In the genomic region with DNA sequence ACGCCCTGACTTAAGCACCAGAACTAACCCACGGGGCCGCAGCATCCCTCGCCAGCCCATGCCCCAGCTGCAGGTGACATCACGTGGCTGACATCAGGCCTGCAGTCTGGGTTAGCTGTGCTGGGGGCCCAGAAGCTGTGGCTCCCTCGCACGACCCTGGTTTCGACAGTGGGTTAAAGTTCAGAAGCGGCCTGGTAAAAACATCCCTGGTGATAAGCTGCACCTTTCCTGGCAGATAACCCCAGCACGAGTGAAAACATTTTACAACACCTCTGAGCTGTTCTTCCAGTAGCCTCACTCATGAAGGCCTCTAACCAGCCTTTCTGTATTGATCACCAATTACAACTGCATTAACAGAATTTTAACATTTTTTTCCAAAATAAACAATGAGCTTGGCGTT, we compare ENCODE assay signal across 1 cellular context.
TF ChIP-seq lines count a peak whose summit lies in the region.

No MANE protein-coding gene starts in this region.

TF ChIP-seq in HepG2, 621 proteins besides CTCF, POLR2A, EP300 and RAD21 (continued from another document and continues in another):
- TF ChIP-seq, protein P1, sequence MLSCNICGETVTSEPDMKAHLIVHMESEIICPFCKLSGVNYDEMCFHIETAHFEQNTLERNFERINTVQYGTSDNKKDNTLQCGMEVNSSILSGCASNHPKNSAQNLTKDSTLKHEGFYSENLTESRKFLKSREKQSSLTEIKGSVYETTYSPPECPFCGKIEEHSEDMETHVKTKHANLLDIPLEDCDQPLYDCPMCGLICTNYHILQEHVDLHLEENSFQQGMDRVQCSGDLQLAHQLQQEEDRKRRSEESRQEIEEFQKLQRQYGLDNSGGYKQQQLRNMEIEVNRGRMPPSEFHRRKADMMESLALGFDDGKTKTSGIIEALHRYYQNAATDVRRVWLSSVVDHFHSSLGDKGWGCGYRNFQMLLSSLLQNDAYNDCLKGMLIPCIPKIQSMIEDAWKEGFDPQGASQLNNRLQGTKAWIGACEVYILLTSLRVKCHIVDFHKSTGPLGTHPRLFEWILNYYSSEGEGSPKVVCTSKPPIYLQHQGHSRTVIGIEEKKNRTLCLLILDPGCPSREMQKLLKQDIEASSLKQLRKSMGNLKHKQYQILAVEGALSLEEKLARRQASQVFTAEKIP (CRISPR knock-in tag; IDR thresholded peaks at IDR 0.05; ENCODE audit: borderline replicate concordance), result no peak
- no peak for TF ChIP-seq ZBTB25 (CRISPR knock-in tag; IDR thresholded peaks at IDR 0.05)
- TF ChIP-seq, protein P2, sequence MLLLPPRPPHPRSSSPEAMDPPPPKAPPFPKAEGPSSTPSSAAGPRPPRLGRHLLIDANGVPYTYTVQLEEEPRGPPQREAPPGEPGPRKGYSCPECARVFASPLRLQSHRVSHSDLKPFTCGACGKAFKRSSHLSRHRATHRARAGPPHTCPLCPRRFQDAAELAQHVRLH (CRISPR knock-in tag; IDR thresholded peaks at IDR 0.05; ENCODE audit: borderline replicate concordance, low read depth), result no peak
- TF ChIP-seq, protein P3, sequence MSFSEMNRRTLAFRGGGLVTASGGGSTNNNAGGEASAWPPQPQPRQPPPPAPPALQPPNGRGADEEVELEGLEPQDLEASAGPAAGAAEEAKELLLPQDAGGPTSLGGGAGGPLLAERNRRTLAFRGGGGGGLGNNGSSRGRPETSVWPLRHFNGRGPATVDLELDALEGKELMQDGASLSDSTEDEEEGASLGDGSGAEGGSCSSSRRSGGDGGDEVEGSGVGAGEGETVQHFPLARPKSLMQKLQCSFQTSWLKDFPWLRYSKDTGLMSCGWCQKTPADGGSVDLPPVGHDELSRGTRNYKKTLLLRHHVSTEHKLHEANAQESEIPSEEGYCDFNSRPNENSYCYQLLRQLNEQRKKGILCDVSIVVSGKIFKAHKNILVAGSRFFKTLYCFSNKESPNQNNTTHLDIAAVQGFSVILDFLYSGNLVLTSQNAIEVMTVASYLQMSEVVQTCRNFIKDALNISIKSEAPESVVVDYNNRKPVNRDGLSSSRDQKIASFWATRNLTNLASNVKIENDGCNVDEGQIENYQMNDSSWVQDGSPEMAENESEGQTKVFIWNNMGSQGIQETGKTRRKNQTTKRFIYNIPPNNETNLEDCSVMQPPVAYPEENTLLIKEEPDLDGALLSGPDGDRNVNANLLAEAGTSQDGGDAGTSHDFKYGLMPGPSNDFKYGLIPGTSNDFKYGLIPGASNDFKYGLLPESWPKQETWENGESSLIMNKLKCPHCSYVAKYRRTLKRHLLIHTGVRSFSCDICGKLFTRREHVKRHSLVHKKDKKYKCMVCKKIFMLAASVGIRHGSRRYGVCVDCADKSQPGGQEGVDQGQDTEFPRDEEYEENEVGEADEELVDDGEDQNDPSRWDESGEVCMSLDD (CRISPR knock-in tag; IDR thresholded peaks at IDR 0.05; ENCODE audit: borderline replicate concordance), result no peak
- no peak for TF ChIP-seq ZNF138 (CRISPR knock-in tag; IDR thresholded peaks at IDR 0.05; ENCODE audit: low read depth)
- no peak for TF ChIP-seq SP5 (CRISPR knock-in tag; IDR thresholded peaks at IDR 0.05; ENCODE audit: borderline replicate concordance, low read depth)
- no peak for TF ChIP-seq PRPF4 (IDR thresholded peaks at IDR 0.05; ENCODE audit: low read depth, low read length, poor library complexity, severe bottlenecking)
- TF ChIP-seq XBP1 (CRISPR knock-in tag; IDR thresholded peaks at IDR 0.05), result no peak
- TF ChIP-seq NPAS2 (CRISPR knock-in tag; IDR thresholded peaks at IDR 0.05; ENCODE audit: borderline replicate concordance), result no peak
- TF ChIP-seq ZNF414 (CRISPR knock-in tag; IDR thresholded peaks at IDR 0.05), result no peak
- TF ChIP-seq ELF4 (CRISPR knock-in tag; IDR thresholded peaks at IDR 0.05; ENCODE audit: borderline replicate concordance), result no peak
- TF ChIP-seq, protein P4, sequence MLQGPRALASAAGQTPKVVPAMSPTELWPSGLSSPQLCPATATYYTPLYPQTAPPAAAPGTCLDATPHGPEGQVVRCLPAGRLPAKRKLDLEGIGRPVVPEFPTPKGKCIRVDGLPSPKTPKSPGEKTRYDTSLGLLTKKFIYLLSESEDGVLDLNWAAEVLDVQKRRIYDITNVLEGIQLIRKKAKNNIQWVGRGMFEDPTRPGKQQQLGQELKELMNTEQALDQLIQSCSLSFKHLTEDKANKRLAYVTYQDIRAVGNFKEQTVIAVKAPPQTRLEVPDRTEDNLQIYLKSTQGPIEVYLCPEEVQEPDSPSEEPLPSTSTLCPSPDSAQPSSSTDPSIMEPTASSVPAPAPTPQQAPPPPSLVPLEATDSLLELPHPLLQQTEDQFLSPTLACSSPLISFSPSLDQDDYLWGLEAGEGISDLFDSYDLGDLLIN (CRISPR knock-in tag; IDR thresholded peaks at IDR 0.05; ENCODE audit: borderline replicate concordance), result no peak
- no peak for TF ChIP-seq ZNF280B (CRISPR knock-in tag; IDR thresholded peaks at IDR 0.05; ENCODE audit: borderline replicate concordance)
- TF ChIP-seq ELF3 (CRISPR knock-in tag; IDR thresholded peaks at IDR 0.05), result no peak
- no peak for TF ChIP-seq ZNF546 (CRISPR knock-in tag; conservative IDR thresholded peaks at IDR 0.05)
- TF ChIP-seq ESRRA (CRISPR knock-in tag; IDR thresholded peaks at IDR 0.05; ENCODE audit: low read depth), result 0 out of 2 replicates have a peak, but pooled peaks have one; percentile 20
- TF ChIP-seq AKAP8 (CRISPR knock-in tag; IDR thresholded peaks at IDR 0.05), result no peak
- TF ChIP-seq KLF13 (CRISPR knock-in tag; IDR thresholded peaks at IDR 0.05), result no peak
- TF ChIP-seq, protein P5, sequence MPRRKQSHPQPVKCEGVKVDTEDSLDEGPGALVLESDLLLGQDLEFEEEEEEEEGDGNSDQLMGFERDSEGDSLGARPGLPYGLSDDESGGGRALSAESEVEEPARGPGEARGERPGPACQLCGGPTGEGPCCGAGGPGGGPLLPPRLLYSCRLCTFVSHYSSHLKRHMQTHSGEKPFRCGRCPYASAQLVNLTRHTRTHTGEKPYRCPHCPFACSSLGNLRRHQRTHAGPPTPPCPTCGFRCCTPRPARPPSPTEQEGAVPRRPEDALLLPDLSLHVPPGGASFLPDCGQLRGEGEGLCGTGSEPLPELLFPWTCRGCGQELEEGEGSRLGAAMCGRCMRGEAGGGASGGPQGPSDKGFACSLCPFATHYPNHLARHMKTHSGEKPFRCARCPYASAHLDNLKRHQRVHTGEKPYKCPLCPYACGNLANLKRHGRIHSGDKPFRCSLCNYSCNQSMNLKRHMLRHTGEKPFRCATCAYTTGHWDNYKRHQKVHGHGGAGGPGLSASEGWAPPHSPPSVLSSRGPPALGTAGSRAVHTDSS (CRISPR knock-in tag; conservative IDR thresholded peaks at IDR 0.05), result no peak
- TF ChIP-seq REXO4 (CRISPR knock-in tag; IDR thresholded peaks at IDR 0.05; ENCODE audit: borderline replicate concordance), result no peak
- TF ChIP-seq FOSL1 (CRISPR knock-in tag; IDR thresholded peaks at IDR 0.05; ENCODE audit: borderline replicate concordance), result no peak
- TF ChIP-seq CCAR2 (optimal IDR thresholded peaks at IDR 0.05; ENCODE audit: low read depth, low read length), result no peak
- TF ChIP-seq SSRP1 (CRISPR knock-in tag; IDR thresholded peaks at IDR 0.05), result no peak
- no peak for TF ChIP-seq ZNF253 (CRISPR knock-in tag; IDR thresholded peaks at IDR 0.05; ENCODE audit: borderline replicate concordance)
- TF ChIP-seq SMYD3 (CRISPR knock-in tag; IDR thresholded peaks at IDR 0.05), result no peak
- no peak for TF ChIP-seq SMAD1 (CRISPR knock-in tag; IDR thresholded peaks at IDR 0.05; ENCODE audit: borderline replicate concordance, low read depth)
- TF ChIP-seq SMAD9 (CRISPR knock-in tag; IDR thresholded peaks at IDR 0.05), result no peak
- TF ChIP-seq REST (IDR thresholded peaks at IDR 0.05; ENCODE audit: borderline replicate concordance in 1 of 2, low read depth in 1 of 2, low read length in 2 of 2), result no peak
- no peak for TF ChIP-seq TCF7L2 (IDR thresholded peaks at IDR 0.05; ENCODE audit: low read depth, low read length)
- TF ChIP-seq NR2F6 (IDR thresholded peaks at IDR 0.05), result peak; percentile 32; the same call in 1 of the 2 replicates
- 0 out of 2 replicates have a peak, but pooled peaks have one; percentile 23 for TF ChIP-seq NR2F6 (CRISPR knock-in tag; IDR thresholded peaks at IDR 0.05)
- TF ChIP-seq ZBTB26 (CRISPR knock-in tag; IDR thresholded peaks at IDR 0.05; ENCODE audit: borderline replicate concordance), result no peak
- no peak for TF ChIP-seq ZNF180 (CRISPR knock-in tag; IDR thresholded peaks at IDR 0.05; ENCODE audit: borderline replicate concordance, low read depth)
- TF ChIP-seq CC2D1A (CRISPR knock-in tag; IDR thresholded peaks at IDR 0.05), result no peak
- TF ChIP-seq, protein P6, sequence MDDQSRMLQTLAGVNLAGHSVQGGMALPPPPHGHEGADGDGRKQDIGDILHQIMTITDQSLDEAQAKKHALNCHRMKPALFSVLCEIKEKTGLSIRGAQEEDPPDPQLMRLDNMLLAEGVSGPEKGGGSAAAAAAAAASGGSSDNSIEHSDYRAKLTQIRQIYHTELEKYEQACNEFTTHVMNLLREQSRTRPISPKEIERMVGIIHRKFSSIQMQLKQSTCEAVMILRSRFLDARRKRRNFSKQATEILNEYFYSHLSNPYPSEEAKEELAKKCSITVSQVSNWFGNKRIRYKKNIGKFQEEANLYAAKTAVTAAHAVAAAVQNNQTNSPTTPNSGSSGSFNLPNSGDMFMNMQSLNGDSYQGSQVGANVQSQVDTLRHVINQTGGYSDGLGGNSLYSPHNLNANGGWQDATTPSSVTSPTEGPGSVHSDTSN (CRISPR knock-in tag; IDR thresholded peaks at IDR 0.05; ENCODE audit: borderline replicate concordance), result no peak
- peak; percentile 54; the same call in 1 of the 2 replicates for TF ChIP-seq HOXD1 (CRISPR knock-in tag; IDR thresholded peaks at IDR 0.05)
- no peak; the same call in 1 of the 2 replicates for TF ChIP-seq JUND (CRISPR knock-in tag; IDR thresholded peaks at IDR 0.05)
- no peak for TF ChIP-seq ATF3 (CRISPR knock-in tag; IDR thresholded peaks at IDR 0.05)
